Comparison of ENCODE assay signal across 8 cellular contexts in the genomic region with DNA sequence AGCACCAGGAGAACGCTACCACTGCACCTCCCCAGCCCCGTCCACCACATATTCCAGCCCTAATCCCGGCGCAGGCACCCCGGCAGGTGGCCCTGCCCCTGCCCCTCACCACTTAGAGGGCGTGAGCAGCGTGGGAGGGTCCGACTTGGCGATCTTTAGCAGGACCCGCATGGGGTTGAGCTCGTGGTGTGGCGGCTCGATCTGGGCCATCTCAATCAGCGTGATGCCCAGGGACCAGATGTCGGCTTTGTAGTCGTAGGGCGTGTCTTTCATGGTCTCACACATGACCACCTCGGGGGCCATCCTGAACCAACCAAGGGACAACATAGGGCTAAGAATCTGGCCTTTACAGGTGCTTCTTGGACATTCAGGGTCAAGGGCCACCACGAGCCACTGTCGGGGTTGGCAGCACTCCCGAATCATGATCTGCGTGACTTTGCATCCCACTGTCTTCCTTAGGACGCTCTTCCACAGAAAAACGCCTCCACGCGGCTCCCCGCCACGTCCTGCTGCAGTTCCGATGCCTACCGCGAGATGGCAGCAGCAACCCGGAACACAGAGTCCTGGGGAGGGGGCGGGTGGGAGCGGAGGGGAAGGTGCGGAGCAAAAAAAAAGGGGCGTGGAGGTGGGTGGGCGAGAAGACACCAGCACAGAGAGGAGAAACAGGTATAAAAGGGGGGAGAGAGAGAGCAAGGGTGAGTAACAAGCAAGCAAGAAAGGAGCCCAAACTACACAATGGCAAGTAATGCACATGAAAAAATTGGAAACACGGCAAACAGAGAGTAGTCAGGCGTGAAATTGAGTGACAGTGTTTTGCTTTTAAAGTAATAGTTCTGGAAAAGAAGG.
A peak's percentile ranks its signal among the peaks of the same experiment; 100 is the strongest.
DNase-seq lines count a peak whose midpoint lies in the region; ATAC-seq, FAIRE-seq and TF ChIP-seq lines count a peak whose summit lies in the region.

No MANE protein-coding gene starts in this region.

- TF ChIP-seq CTCF in glutamatergic neuron (IDR thresholded peaks at IDR 0.05; ENCODE audit: partially characterized antibody, unreplicated experiment): peak; percentile 95
- TF ChIP-seq CTCF in pancreas (IDR thresholded peaks at IDR 0.05): peak; percentile 79 to 91 (median 84)
- TF ChIP-seq CTCF in thoracic aorta (IDR thresholded peaks at IDR 0.05): peak; percentile 99

- H3K9me3 ChIP-seq in pancreas (no peaks in the 10 kb centered on the region), thoracic aorta (no peaks in the 10 kb centered on the region)

- peaks cover 25% of the 10 kb centered on the region for H3K9me3 Mint-ChIP-seq in glutamatergic neuron (ENCODE audit: unreplicated experiment)

- ATAC-seq in pancreas (peak; percentile 58 to 80 (median 72)), thoracic aorta (ENCODE audit: insufficient number of reproducible peaks, low FRiP score, low read depth) (no peak), GM19324 (IDR thresholded peaks at IDR 0.05; ENCODE audit: low FRiP score, unreplicated experiment) (no peak)

- H3K4me1 Mint-ChIP-seq in glutamatergic neuron (ENCODE audit: low read depth, unreplicated experiment): peaks cover 54% of the 10 kb centered on the region

- peaks cover 12% of the 10 kb centered on the region for H3K27me3 Mint-ChIP-seq in glutamatergic neuron (ENCODE audit: unreplicated experiment)

- H3K36me3 ChIP-seq in H7 (replicated peaks; ENCODE audit: control insufficient read depth, insufficient read depth, low read length): no peaks in the 10 kb centered on the region; the same call in 1 of the 2 replicates
- no peaks in the 10 kb centered on the region for H3K36me3 ChIP-seq in pancreas
- no peaks in the 10 kb centered on the region for H3K36me3 ChIP-seq in thoracic aorta

- WGBS in pancreas, 2 donors: 25 to 28% methylated on average over 39 of the region's 39 CpGs

- H3K27me3 ChIP-seq in H7 (ENCODE audit: control insufficient read depth, insufficient read depth, low read length) (no peaks in the 10 kb centered on the region), pancreas (no peaks in the 10 kb centered on the region), thoracic aorta (replicated peaks; ENCODE audit: insufficient read depth) (no peaks in the 10 kb centered on the region)

- FAIRE-seq in pancreas (lab: Jason Lieb, UNC): no peak

- no peak overlapping the region for H3K27ac ChIP-seq in pancreas
- no peak overlapping the region for H3K27ac ChIP-seq in thoracic aorta

- H3K27ac Mint-ChIP-seq in glutamatergic neuron (ENCODE audit: unreplicated experiment): peak overlapping the region; percentile 59

- DNase-seq in AG20443 (ENCODE audit: low spot score) (peak; percentile 68), H7 (peak; percentile 91), RPMI7951 (ENCODE audit: low read depth) (peak; percentile 34), glutamatergic neuron (peak; percentile 88), pancreas (peak in 4 of 6 donors; percentile 47 to 88 (median 72)), thoracic aorta (ENCODE audit: low spot score) (no peak)
- peak; percentile 51 to 68 (median 60) for DNase-seq in activated naive CD4-positive, alpha-beta T cell (lab: John Stamatoyannopoulos, UW)

- H3K4me1 ChIP-seq in pancreas (peaks cover 0 to 14% (median 0%) of the 10 kb centered on the region in 3 donors), thoracic aorta (ENCODE audit: control insufficient read depth in 1 of 2, low read depth in 2 of 2) (peaks cover 13 to 40% of the 10 kb centered on the region in 2 donors)

- intact Hi-C loops in pancreas (cut with DNase I): loop anchor here in 2 of 3 donors (5.0 to 10.0 kb wide), 2 partner anchors 81 to 188 kb away; partner anchors contain the start of gene STK10 (in 2 of the 2)

- no peaks in the 10 kb centered on the region for H3K36me3 Mint-ChIP-seq in glutamatergic neuron (ENCODE audit: unreplicated experiment)

- peak overlapping the region; percentile 47 for H3K4me3 Mint-ChIP-seq in glutamatergic neuron (ENCODE audit: unreplicated experiment)

- H3K4me3 ChIP-seq in H7 (ENCODE audit: insufficient read depth, low read depth, low read length) (no peak overlapping the region), pancreas (peak overlapping the region in 2 of 4 donors; percentile 31 to 40), thoracic aorta (peak overlapping the region; percentile 54)

Comparison
In these comparisons a context has a peak if more than half of its experiments do, and no peak if none do; other contexts are left out.
1. ATAC-seq: peak in pancreas (4 of 4); none in thoracic aorta (single experiment) and GM19324 (single experiment).
2. Peak in every context shown above with its lines, with median percentiles within 50 percentile points of each other: CTCF ChIP-seq.